8 cellular contexts compared by ENCODE assay signal in genomic region chr1:220094016-220094911, GRCh38. TPM values are rescaled to one million over a fixed set of nuclear protein-coding genes. Genes with fewer than 3 reads are reported as not detected.
DNase-seq lines count a peak whose midpoint lies in the region; ATAC-seq, FAIRE-seq and TF ChIP-seq lines count a peak whose summit lies in the region.

IARS2 (plus strand) TSS chr1:220094132; CDS start chr1:220094217, 85 bp downstream.

- H3K27ac ChIP-seq in pancreas (peak within 1 kb of the TSS; percentile 70 to 90 (median 81)), thyroid gland (peak within 1 kb of the TSS; percentile 11 to 80 (median 57))

- H3K36me3 Mint-ChIP-seq in activated naive CD4-positive, alpha-beta T cell treated with anti-CD3 and anti-CD28 coated beads, Interleukin-2, amount 50 U/mL, for 72 hours, result peaks cover 16 to 17% of the 10 kb centered on the region in 2 donors

- H3K9me3 ChIP-seq in ES-I3 (ENCODE audit: control insufficient read depth, insufficient read depth, low read length) (no peaks in the 10 kb centered on the region), pancreas (no peaks in the 10 kb centered on the region), thyroid gland (no peaks in the 10 kb centered on the region)

- ATAC-seq in SK-N-SH treated with all-trans-retinoic acid at 6 μM for 48 hours, result peak; percentile 83
- peak; percentile 76 to 83 for ATAC-seq in activated naive CD4-positive, alpha-beta T cell treated with anti-CD3 and anti-CD28 coated beads, Interleukin-2, amount 50 U/mL, for 72 hours
- ATAC-seq in pancreas, result peak; percentile 90 to 95 (median 92)

- no peaks in the 10 kb centered on the region for H3K4me1 ChIP-seq in ES-I3 (ENCODE audit: insufficient read depth, low read length)
- H3K4me1 ChIP-seq in pancreas, result peaks cover 5 to 10% (median 9%) of the 10 kb centered on the region in 3 donors
- H3K4me1 ChIP-seq in thyroid gland, result peaks cover 5 to 7% of the 10 kb centered on the region in 2 donors

- 0 to 1% methylated on average over 69 to 73 of the region's 73 CpGs for WGBS in pancreas, 2 donors
- 2 to 23% methylated on average over 8 to 49 of the region's 73 CpGs for WGBS in thyroid gland, 2 donors

- FAIRE-seq in pancreas (lab: Jason Lieb, UNC), result no peak

- DNase-seq in GOT3 (lab: John Stamatoyannopoulos, UW), result peak; percentile 73
- peak; percentile 85 for DNase-seq in LoVo (ENCODE audit: low spot score)
- peak; percentile 88 to 92 for DNase-seq in activated naive CD4-positive, alpha-beta T cell treated with anti-CD3 and anti-CD28 coated beads, Interleukin-2, amount 50 U/mL, for 72 hours (ENCODE audit: low spot score in 2 of 2)
- DNase-seq in head of caudate nucleus, result peak; percentile 73 to 96 (median 92)
- DNase-seq in pancreas, result peak; percentile 88 to 95 (median 93)
- DNase-seq in thyroid gland, result peak; percentile 86 to 88

- peak within 1 kb of the TSS in 1 of 2 donors; percentile 72 for H3K27ac Mint-ChIP-seq in activated naive CD4-positive, alpha-beta T cell treated with anti-CD3 and anti-CD28 coated beads, Interleukin-2, amount 50 U/mL, for 72 hours

- intact Hi-C loops in head of caudate nucleus (cut with DNase I) (loop anchor here (10.0 kb wide), 1 partner anchor 49 kb away; the partner anchor contains the start of gene EPRS1), pancreas (cut with DNase I) (no loop called here), thyroid gland (cut with DNase I) (loop anchor here (10.0 kb wide), 1 partner anchor 49 kb away; the partner anchor contains the start of gene EPRS1)

- TF ChIP-seq CTCF in pancreas (IDR thresholded peaks at IDR 0.05), result no peak
- no peak for TF ChIP-seq CTCF in thyroid gland (IDR thresholded peaks at IDR 0.05)

- TF ChIP-seq POLR2A in thyroid gland (IDR thresholded peaks at IDR 0.05), result peak in 1 of 2 donors; percentile 51

- H3K4me3 ChIP-seq in pancreas (peak within 1 kb of the TSS; percentile 81 to 96 (median 94)), thyroid gland (replicated peaks in 1 of 3) (peak within 1 kb of the TSS; percentile 48 to 86 (median 82))

- peaks cover 3% of the 10 kb centered on the region for H3K36me3 ChIP-seq in ES-I3 (ENCODE audit: insufficient read depth, low read length)
- H3K36me3 ChIP-seq in pancreas, result no peaks in the 10 kb centered on the region
- H3K36me3 ChIP-seq in thyroid gland, result peaks cover 3 to 7% of the 10 kb centered on the region in 2 donors

- no peaks in the 10 kb centered on the region for H3K9me3 Mint-ChIP-seq in activated naive CD4-positive, alpha-beta T cell treated with anti-CD3 and anti-CD28 coated beads, Interleukin-2, amount 50 U/mL, for 72 hours

- H3K9ac ChIP-seq in ES-I3 (ENCODE audit: low read depth, low read length), result peak within 1 kb of the TSS; percentile 98

- H3K27me3 ChIP-seq in pancreas, result no peaks in the 10 kb centered on the region
- H3K27me3 ChIP-seq in thyroid gland, result no peaks in the 10 kb centered on the region

TF ChIP-seq in SK-N-SH treated with all-trans-retinoic acid at 6 μM for 48 hours, 23 proteins besides CTCF, POLR2A, EP300 and RAD21:
- TF ChIP-seq OSR1 (CRISPR knock-in tag; IDR thresholded peaks at IDR 0.05), result no peak
- TF ChIP-seq POU6F1 (CRISPR knock-in tag; IDR thresholded peaks at IDR 0.05; ENCODE audit: borderline replicate concordance, low read depth), result no peak
- TF ChIP-seq GLIS3 (CRISPR knock-in tag; IDR thresholded peaks at IDR 0.05), result no peak
- no peak for TF ChIP-seq TOX (CRISPR knock-in tag; IDR thresholded peaks at IDR 0.05; ENCODE audit: borderline replicate concordance)
- TF ChIP-seq TCF4 (CRISPR knock-in tag; IDR thresholded peaks at IDR 0.05; ENCODE audit: borderline replicate concordance), result no peak

RNA-seq across cellular contexts. Expression of gene IARS2, which starts in this region (rescaled TPM):
- 10 to 100 TPM; 66.6 to 78.4 TPM for total RNA-seq in activated naive CD4-positive, alpha-beta T cell treated with anti-CD3 and anti-CD28 coated beads, Interleukin-2, amount 50 U/mL, for 72 hours
- total RNA-seq in pancreas (10 to 100 TPM; 19.6 to 30.5 (median 24.6) TPM), thyroid gland (10 to 100 TPM; 59.6 to 72.6 (median 67.0) TPM)
- 10 to 100 TPM in 1 of 2 donors, 1 to 10 TPM in 1; 7.6 to 17.6 TPM for polyA plus RNA-seq in pancreas

Comparison
In these comparisons a context has a peak if more than half of its experiments do, and no peak if none do; other contexts are left out.
1. Peak in every context shown above with its lines: DNase-seq, ATAC-seq, H3K4me3 ChIP-seq and H3K27ac ChIP-seq.
2. intact Hi-C loops: an anchor here in head of caudate nucleus (10.0 kb wide) and thyroid gland (10.0 kb wide); none called in pancreas.